ENCODE assay signal across 16 cellular contexts in the genomic region with DNA sequence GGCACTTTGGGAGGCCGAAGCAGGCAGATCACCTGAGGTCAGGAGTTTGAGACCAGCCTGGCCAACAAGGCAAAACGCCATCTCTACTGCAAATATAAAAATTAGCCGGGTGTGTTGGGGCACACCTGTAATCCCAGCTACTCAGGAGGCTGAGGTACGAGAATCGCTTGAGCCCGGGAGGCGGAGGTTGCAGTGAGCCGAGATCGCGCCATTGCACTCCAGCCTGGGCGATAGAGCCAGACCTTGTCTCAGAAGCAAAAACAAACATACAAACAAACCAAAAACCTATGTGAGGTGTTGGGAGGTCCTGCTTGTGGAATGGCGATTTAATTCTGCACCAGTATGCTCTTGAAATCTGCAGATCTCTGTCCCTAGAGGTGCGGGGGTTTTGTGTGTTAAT. TPM values are rescaled to one million over a fixed set of nuclear protein-coding genes. Genes with fewer than 3 reads are reported as not detected.
A peak's percentile ranks its signal among the peaks of the same experiment; 100 is the strongest.
DNase-seq lines count a peak whose midpoint lies in the region; ATAC-seq and TF ChIP-seq lines count a peak whose summit lies in the region.
"Not testable (repeated sequence)": the region's sequence is repeated elsewhere in the genome, so short reads cannot be mapped to it uniquely, and the experiment has no call there.
"Had no signal": no experiment of that assay in that cellular context is flagged by ENCODE, and none has a peak within 500 bp of the region (broad histone marks: within the 10 kb centered on the region; RNA-seq: fewer than 3 reads in every experiment).

No MANE protein-coding gene starts in this region.

- not testable (repeated sequence) for H3K9me3 ChIP-seq in BLaER1 treated with 17β-estradiol and CSF1 and Interleukin-3, amounts not matched to agents 10 nM and 100 nM (replicated peaks in 1 of 11); hepatocyte (ENCODE audit: low read depth)

- H3K4me1 ChIP-seq in BLaER1 treated with 17β-estradiol and CSF1 and Interleukin-3, amounts not matched to agents 10 nM and 100 nM = peaks cover 9 to 59% (median 12%) of the 10 kb centered on the region in 10 experiments
- H3K4me1 ChIP-seq in GM23338 (ENCODE audit: insufficient read depth); hepatocyte (ENCODE audit: insufficient read depth): not testable (repeated sequence)

- H4K20me1 ChIP-seq in BLaER1 treated with 17β-estradiol and CSF1 and Interleukin-3, amounts not matched to agents 10 nM and 100 nM = peaks cover 22 to 54% (median 43%) of the 10 kb centered on the region in 11 experiments; a peak in 19 of 22 replicates
- H4K20me1 ChIP-seq in GM23338 (replicated peaks; ENCODE audit: insufficient read depth); hepatocyte (ENCODE audit: insufficient read depth, poor library complexity, severe bottlenecking): not testable (repeated sequence)

- intact Hi-C loops in MCF 10A (cut with micrococcal nuclease) = not testable (repeated sequence)

- H3K4me3 Mint-ChIP-seq in GM23338 (peak overlapping the region; percentile 72), T-cell (peak overlapping the region; percentile 72 to 94 (median 93)), MCF 10A (ENCODE audit: unreplicated experiment) (peak overlapping the region; percentile 91), nephron (peak overlapping the region; percentile 68 to 82 (median 76))
- H3K4me3 Mint-ChIP-seq in activated T-cell treated with anti-CD3 and anti-CD28 coated beads, Interleukin-2, amount 50 U/mL, for 72 hours = peak overlapping the region; percentile 73 to 91
- peak overlapping the region; percentile 37 to 99 for H3K4me3 Mint-ChIP-seq in stimulated activated naive CD8-positive, alpha-beta T cell treated with anti-CD3 and anti-CD28 coated beads, Interleukin-15, amount 100 ng/mL, for 72 hours

- CTCF ChIA-PET in T-cell (lab: Charles Lee) = interaction anchor here in 1 of 2 donors (0.8 kb wide), 1 partner anchor 38 kb away, joined by 3 read pairs; no protein-coding TSS in a partner anchor
- CTCF ChIA-PET in MCF 10A (lab: Yijun Ruan, JAX) = interaction anchor here (0.9 to 1.1 kb wide), 2 partner anchors 38 to 639 kb away, joined by 3 to 5 read pairs; no protein-coding TSS in a partner anchor

- not testable (repeated sequence) for H3K36me3 Mint-ChIP-seq in GM23338 (ENCODE audit: low read depth); T-cell; activated T-cell treated with anti-CD3 and anti-CD28 coated beads, Interleukin-2, amount 50 U/mL, for 72 hours (ENCODE audit: insufficient read depth in 2 of 2); MCF 10A (ENCODE audit: insufficient read depth, unreplicated experiment); nephron (ENCODE audit: low read depth)

- TF ChIP-seq CTCF in GM23338 (conservative IDR thresholded peaks at IDR 0.05; ENCODE audit: low read depth in 2 of 2); MCF 10A (IDR thresholded peaks at IDR 0.05; ENCODE audit: unreplicated experiment); hepatocyte (IDR thresholded peaks at IDR 0.05; ENCODE audit: poor library complexity); nephron (IDR thresholded peaks at IDR 0.05; ENCODE audit: unreplicated experiment in 3 of 3): not testable (repeated sequence)

- WGBS in hepatocyte (ENCODE audit: low lambda C conversion rate, missing lambda C conversion rate) = 95% methylated on average over 13 of the region's 13 CpGs

- peaks cover 3 to 27% (median 15%) of the 10 kb centered on the region in 11 experiments; a peak in 12 of 22 replicates for H3K27me3 ChIP-seq in BLaER1 treated with 17β-estradiol and CSF1 and Interleukin-3, amounts not matched to agents 10 nM and 100 nM
- not testable (repeated sequence) for H3K27me3 ChIP-seq in GM23338 (ENCODE audit: insufficient read depth); hepatocyte

- H3K9ac ChIP-seq in BLaER1 treated with 17β-estradiol and CSF1 and Interleukin-3, amounts not matched to agents 10 nM and 100 nM = peak overlapping the region in 7 of 11 experiments; percentile 0 to 89 (median 84); a peak in 7 of 22 replicates

- H3K27ac Mint-ChIP-seq in GM23338; T-cell; activated T-cell treated with anti-CD3 and anti-CD28 coated beads, Interleukin-2, amount 50 U/mL, for 72 hours; MCF 10A (ENCODE audit: low read depth, unreplicated experiment); nephron; stimulated activated naive CD8-positive, alpha-beta T cell treated with anti-CD3 and anti-CD28 coated beads, Interleukin-15, amount 100 ng/mL, for 72 hours: not testable (repeated sequence)

- not testable (repeated sequence) for H3K27me3 Mint-ChIP-seq in GM23338 (ENCODE audit: insufficient read depth, low read depth, poor library complexity); nephron (ENCODE audit: low read depth); stimulated activated naive CD8-positive, alpha-beta T cell treated with anti-CD3 and anti-CD28 coated beads, Interleukin-15, amount 100 ng/mL, for 72 hours
- H3K27me3 Mint-ChIP-seq in T-cell (peaks cover 0 to 36% of the 10 kb centered on the region in 2 donors), MCF 10A (ENCODE audit: insufficient read depth, unreplicated experiment) (peaks cover 60% of the 10 kb centered on the region)
- H3K27me3 Mint-ChIP-seq in activated T-cell treated with anti-CD3 and anti-CD28 coated beads, Interleukin-2, amount 50 U/mL, for 72 hours (ENCODE audit: low read depth) = peaks cover 48% of the 10 kb centered on the region

- not testable (repeated sequence) for DNase-seq in GM23338 (ENCODE audit: low spot score); T-cell; activated T-cell treated with anti-CD3 and anti-CD28 coated beads, Interleukin-2, amount 50 U/mL, for 72 hours; MCF 10A (ENCODE audit: unreplicated experiment); hepatocyte (ENCODE audit: low spot score); stimulated activated naive CD8-positive, alpha-beta T cell treated with anti-CD3 and anti-CD28 coated beads, Interleukin-15, amount 100 ng/mL, for 72 hours

- H3F3A ChIP-seq in GM23338 (replicated peaks; ENCODE audit: low read depth) = not testable (repeated sequence)

- not testable (repeated sequence) for H3K4me1 Mint-ChIP-seq in GM23338, nephron
- H3K4me1 Mint-ChIP-seq in T-cell (peaks cover 26 to 46% (median 35%) of the 10 kb centered on the region in 3 donors), MCF 10A (ENCODE audit: insufficient read depth, unreplicated experiment) (peaks cover 14% of the 10 kb centered on the region)
- H3K4me1 Mint-ChIP-seq in activated T-cell treated with anti-CD3 and anti-CD28 coated beads, Interleukin-2, amount 50 U/mL, for 72 hours (ENCODE audit: low read depth) = peaks cover 25% of the 10 kb centered on the region
- H3K4me1 Mint-ChIP-seq in stimulated activated naive CD8-positive, alpha-beta T cell treated with anti-CD3 and anti-CD28 coated beads, Interleukin-15, amount 100 ng/mL, for 72 hours = peaks cover 56% of the 10 kb centered on the region

- H3K36me3 ChIP-seq in BLaER1 treated with 17β-estradiol and CSF1 and Interleukin-3, amounts not matched to agents 10 nM and 100 nM; GM23338 (ENCODE audit: insufficient read depth); hepatocyte (replicated peaks; ENCODE audit: insufficient read depth, low read depth): not testable (repeated sequence)

- not testable (repeated sequence) for H2AFZ ChIP-seq in GM23338, hepatocyte

- not testable (repeated sequence) for BruUV-seq in MCF 10A (replicated peaks; lab: Mats Ljungman, UMichigan)

- H3K27ac ChIP-seq in BLaER1 treated with 17β-estradiol and CSF1 and Interleukin-3, amounts not matched to agents 10 nM and 100 nM; GM23338 (ENCODE audit: low read depth); hepatocyte: not testable (repeated sequence)

- peak overlapping the region; percentile 60 to 84 (median 71) for H3K4me2 ChIP-seq in BLaER1 treated with 17β-estradiol and CSF1 and Interleukin-3, amounts not matched to agents 10 nM and 100 nM
- H3K4me2 ChIP-seq in GM23338 = not testable (repeated sequence)
- peak overlapping the region; percentile 78 for H3K4me2 ChIP-seq in hepatocyte

- POLR2A ChIA-PET in T-cell (lab: Charles Lee) = not testable (repeated sequence)
- POLR2A ChIA-PET in MCF 10A (lab: Yijun Ruan, JAX) = interaction anchor here (0.7 to 3.0 kb wide), 2 partner anchors 63 to 1845 kb away, joined by 3 to 18 read pairs; no protein-coding TSS in a partner anchor

- H3K79me2 ChIP-seq in GM23338 (replicated peaks; ENCODE audit: insufficient read depth) (peaks cover 50% of the 10 kb centered on the region), hepatocyte (peaks cover 34% of the 10 kb centered on the region)

- peak overlapping the region in 9 of 10 experiments; percentile 72 to 88 (median 78); a peak in 14 of 20 replicates for H3K4me3 ChIP-seq in BLaER1 treated with 17β-estradiol and CSF1 and Interleukin-3, amounts not matched to agents 10 nM and 100 nM
- H3K4me3 ChIP-seq in GM23338 (peak overlapping the region; percentile 71; the same call in 1 of the 2 replicates), hepatocyte (peak overlapping the region; percentile 62)

- not testable (repeated sequence) for H3K9me2 ChIP-seq in GM23338 (ENCODE audit: insufficient read depth); hepatocyte (replicated peaks; ENCODE audit: insufficient read depth)

- not testable (repeated sequence) for ATAC-seq in GM23338; T-cell (replicated peaks in 1 of 4); activated T-cell treated with anti-CD3 and anti-CD28 coated beads, Interleukin-2, amount 50 U/mL, for 72 hours (replicated peaks in 1 of 2); stimulated activated naive CD8-positive, alpha-beta T cell treated with anti-CD3 and anti-CD28 coated beads, Interleukin-15, amount 100 ng/mL, for 72 hours

- H3K9me3 Mint-ChIP-seq in GM23338; T-cell; activated T-cell treated with anti-CD3 and anti-CD28 coated beads, Interleukin-2, amount 50 U/mL, for 72 hours; MCF 10A (ENCODE audit: unreplicated experiment); nephron; stimulated activated naive CD8-positive, alpha-beta T cell treated with anti-CD3 and anti-CD28 coated beads, Interleukin-15, amount 100 ng/mL, for 72 hours: not testable (repeated sequence)

RNA-seq across cellular contexts. Expression of gene ATP6AP2, which starts 1.4 kb away (rescaled TPM):
- total RNA-seq in GM23338 (2014; rRNA removed; shearing (Covaris generic)) = 77.1 and 80.1 TPM in 2 replicates
- polyA plus RNA-seq in GM23338 (2016; fragmentation: Nextera tagmentation; extraction: Ambion mirVana) (76.6 and 88.7 TPM in 2 replicates), hepatocyte (154 and 158 TPM in 2 replicates)
- total RNA-seq in T-cell (10 to 100 TPM; 62.3 to 92.0 (median 74.1) TPM), MCF 10A (2022) (69.4 and 84.7 TPM in 2 replicates), hepatocyte (127 and 131 TPM in 2 replicates)
- 10 to 100 TPM; 50.5 to 58.4 TPM for total RNA-seq in activated T-cell treated with anti-CD3 and anti-CD28 coated beads, Interleukin-2, amount 50 U/mL, for 72 hours

RNA-seq across cellular contexts. Expression of gene MPC1L, which starts 41.0 kb away (rescaled TPM):
- total RNA-seq in GM23338 (2014; rRNA removed; shearing (Covaris generic)) = not detected in 2 replicates
- polyA plus RNA-seq in GM23338 (2016; fragmentation: Nextera tagmentation; extraction: Ambion mirVana) = not detected in 2 replicates
- not detected for total RNA-seq in T-cell
- total RNA-seq in activated T-cell treated with anti-CD3 and anti-CD28 coated beads, Interleukin-2, amount 50 U/mL, for 72 hours = not detected
- not detected in 2 replicates for total RNA-seq in MCF 10A (2022)
- total RNA-seq in hepatocyte = not detected in 2 replicates
- polyA plus RNA-seq in hepatocyte = not detected in 2 replicates
- total RNA-seq: cardiac septum, esophagus muscularis mucosa, glomerular endothelial cell, left lung, pulmonary artery endothelial cell, Right ventricle myocardium superior, uterus had no signal
- polyA plus RNA-seq: small intestine had no signal
